Comparison of ENCODE assay signal across 8 cellular contexts in genomic region chr1:24745711-24746582, GRCh38. TPM values are rescaled to one million over a fixed set of nuclear protein-coding genes. Genes with fewer than 3 reads are reported as not detected.
DNase-seq lines count a peak whose midpoint lies in the region; ATAC-seq, FAIRE-seq and TF ChIP-seq lines count a peak whose summit lies in the region.

No MANE protein-coding gene starts in this region.

- ATAC-seq in DND-41 (ENCODE audit: insufficient read depth, low read depth) (0 out of 3 replicates have a peak, but pooled peaks have one; percentile 4), GM21717 (IDR thresholded peaks at IDR 0.05; ENCODE audit: unreplicated experiment) (peak; percentile 16)
- peak in 1 of 2 donors; percentile 2 for ATAC-seq in naive thymus-derived CD8-positive, alpha-beta T cell

- H3K4me3 ChIP-seq in DND-41 (ENCODE audit: low read depth in 1 of 2, low read length in 2 of 2) (peak overlapping the region; percentile 68 to 100), esophagus muscularis mucosa (peak overlapping the region; percentile 92 to 100 (median 98))

- TF ChIP-seq POLR2A in esophagus muscularis mucosa (IDR thresholded peaks at IDR 0.05; ENCODE audit: low read depth), result no peak

- DNase-seq in DND-41 (peak; percentile 57), NAMALWA (ENCODE audit: low spot score) (peak; percentile 65), esophagus muscularis mucosa (ENCODE audit: extremely low spot score) (peak; percentile 95), iPS-NIHi7 (ENCODE audit: extremely low spot score) (no peak), HTR-8/SVneo (ENCODE audit: insufficient read length, low spot score) (no peak)
- DNase-seq in activated CD4-positive, alpha-beta T cell treated with anti-CD3 and anti-CD28 coated beads, Interleukin-2, amount 50 U/mL, for 48 hours, result peak; percentile 16 to 29
- DNase-seq in naive thymus-derived CD8-positive, alpha-beta T cell, result peak in 3 of 10 donors; percentile 12 to 21 (median 13)

- POLR2A ChIA-PET in naive thymus-derived CD8-positive, alpha-beta T cell (lab: Charles Lee), result interaction anchor here (0.7 to 1.5 kb wide), 6 partner anchors 33 to 505 kb away, joined by 3 to 6 read pairs (median 3); partner anchors contain the start of gene SYF2

- H3K4me1 ChIP-seq in DND-41 (ENCODE audit: insufficient read depth, low read length), result peaks cover 58% of the 10 kb centered on the region
- H3K4me1 ChIP-seq in esophagus muscularis mucosa, result peaks cover 44 to 66% (median 59%) of the 10 kb centered on the region in 4 donors

- H3K27ac ChIP-seq in DND-41 (ENCODE audit: low read length), result peak overlapping the region; percentile 89
- H3K27ac ChIP-seq in esophagus muscularis mucosa (replicated peaks in 1 of 4), result peak overlapping the region; percentile 99 to 100 (median 100)

- H3K4me1 Mint-ChIP-seq in naive thymus-derived CD8-positive, alpha-beta T cell, result peaks cover 8 to 60% (median 20%) of the 10 kb centered on the region in 4 donors

- H3K27me3 Mint-ChIP-seq in naive thymus-derived CD8-positive, alpha-beta T cell, result peaks cover 0 to 4% (median 0%) of the 10 kb centered on the region in 5 donors

- no peaks in the 10 kb centered on the region for H3K36me3 Mint-ChIP-seq in naive thymus-derived CD8-positive, alpha-beta T cell

- H3K9me3 Mint-ChIP-seq in naive thymus-derived CD8-positive, alpha-beta T cell, result no peaks in the 10 kb centered on the region

- H3K9me3 ChIP-seq in DND-41 (ENCODE audit: insufficient read depth, low read length, severe bottlenecking) (no peaks in the 10 kb centered on the region), esophagus muscularis mucosa (no peaks in the 10 kb centered on the region)

- peak overlapping the region; percentile 79 for H3K4me2 ChIP-seq in DND-41 (ENCODE audit: insufficient read depth, low read length)

- peak overlapping the region; percentile 72 to 91 (median 85) for H3K4me3 Mint-ChIP-seq in naive thymus-derived CD8-positive, alpha-beta T cell

- intact Hi-C loops in esophagus muscularis mucosa (cut with DNase I), result loop anchor here (2.0 kb wide), 2 partner anchors 57 to 83 kb away; no protein-coding TSS in a partner anchor

- WGBS in esophagus muscularis mucosa, result 2% methylated on average over 18 of the region's 71 CpGs

- TF ChIP-seq CTCF in DND-41 (IDR thresholded peaks at IDR 0.05; ENCODE audit: borderline replicate concordance, extremely low read depth, low read length, poor library complexity, severe bottlenecking) (no peak), esophagus muscularis mucosa (IDR thresholded peaks at IDR 0.05) (no peak)

- H3K9ac ChIP-seq in DND-41 (ENCODE audit: low read depth, low read length), result peak overlapping the region; percentile 91

- H3K36me3 ChIP-seq in DND-41 (ENCODE audit: insufficient read depth, low read length), result peaks cover 3% of the 10 kb centered on the region; the same call in 1 of the 2 replicates
- no peaks in the 10 kb centered on the region for H3K36me3 ChIP-seq in esophagus muscularis mucosa

- peaks cover 17% of the 10 kb centered on the region for H4K20me1 ChIP-seq in DND-41 (ENCODE audit: insufficient read depth, low read length)

- H3K27me3 ChIP-seq in DND-41 (ENCODE audit: insufficient read depth, low read length, poor library complexity) (peaks cover 4% of the 10 kb centered on the region), esophagus muscularis mucosa (no peaks in the 10 kb centered on the region)

- TF ChIP-seq EP300 in esophagus muscularis mucosa (IDR thresholded peaks at IDR 0.05), result no peak

- peaks cover 58% of the 10 kb centered on the region for H3K79me2 ChIP-seq in DND-41 (ENCODE audit: insufficient read depth, low read length)

- FAIRE-seq in HTR-8/SVneo (lab: Jason Lieb, UNC), result no peak

- H2AFZ ChIP-seq in DND-41 (ENCODE audit: low read depth, low read length), result peak overlapping the region; percentile 74

- H3K27ac Mint-ChIP-seq in naive thymus-derived CD8-positive, alpha-beta T cell, result peak overlapping the region in 7 of 10 donors; percentile 3 to 75 (median 57)

RNA-seq across cellular contexts. Expression of gene CLIC4, which starts 0.7 kb away (rescaled TPM):
- total RNA-seq in esophagus muscularis mucosa, result 100 to 1,000 TPM; 375 to 606 (median 595) TPM
- 1 to 10 TPM; 4.9 to 6.6 TPM for total RNA-seq in naive thymus-derived CD8-positive, alpha-beta T cell
- under 1 TPM; 0.07 to 0.50 (median 0.11) TPM for polyA plus RNA-seq in naive thymus-derived CD8-positive, alpha-beta T cell

Comparison
In these comparisons a context has a peak if more than half of its experiments do, and no peak if none do; other contexts are left out.
1. DNase-seq: peak in DND-41 (single experiment), NAMALWA (single experiment), activated CD4-positive, alpha-beta T cell treated with anti-CD3 and anti-CD28 coated beads, Interleukin-2, amount 50 U/mL, for 48 hours (2 of 2) and esophagus muscularis mucosa (single experiment); none in iPS-NIHi7 (single experiment) and HTR-8/SVneo (single experiment).
2. RNA of gene CLIC4, which starts 0.7 kb away (total RNA-seq): 375 to 606 TPM in esophagus muscularis mucosa; 4.9 to 6.6 TPM in naive thymus-derived CD8-positive, alpha-beta T cell; every median in the first group is over 10 times any median in the second.